In the genomic region with DNA sequence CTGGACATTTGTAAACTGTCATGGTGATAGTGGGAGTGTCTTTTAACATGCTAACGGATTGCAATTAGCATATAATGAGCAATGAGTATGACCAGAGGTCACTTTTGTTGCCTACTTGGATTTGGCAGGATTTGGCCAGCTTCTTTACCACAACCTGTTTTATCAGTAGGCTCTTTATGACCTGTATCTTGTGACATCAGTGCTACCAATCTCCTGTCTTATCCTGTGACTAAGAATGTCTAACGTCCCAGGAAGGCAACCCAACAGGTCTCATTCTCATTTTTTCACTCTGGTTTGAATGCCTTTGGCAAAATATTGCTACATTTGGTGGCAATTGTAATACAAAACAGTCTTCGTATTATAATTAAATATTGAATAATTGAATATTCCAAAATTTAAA, we compare ENCODE assay signal across 22 cellular contexts.
DNase-seq lines count a peak whose midpoint lies in the region; FAIRE-seq and TF ChIP-seq lines count a peak whose summit lies in the region.
"Had no signal": no experiment of that assay in that cellular context is flagged by ENCODE, and none has a peak within 500 bp of the region (broad histone marks: within the 10 kb centered on the region; RNA-seq: fewer than 3 reads in every experiment).

No MANE protein-coding gene starts in this region.

- no peak overlapping the region for H3K23ac ChIP-seq in H1 (ENCODE audit: insufficient read length)
- no peak overlapping the region for H3K23ac ChIP-seq in mesendoderm (ENCODE audit: low read length)

- H3K4me3 Mint-ChIP-seq in MCF 10A (ENCODE audit: unreplicated experiment): no peak overlapping the region
- H3K4me3 Mint-ChIP-seq: B cell; CD4-positive, CD25-positive, alpha-beta regulatory T cell; CD8-positive, alpha-beta T cell had no signal

- H3K36me3 ChIP-seq in mammary epithelial cell (ENCODE audit: insufficient read depth, low read length) (no peaks in the 10 kb centered on the region), H1 (ENCODE audit: control insufficient read depth in 2 of 4, insufficient read depth in 4 of 4, low read length in 3 of 4) (no peaks in the 10 kb centered on the region; a peak in 2 of 8 replicates), mesendoderm (ENCODE audit: control insufficient read depth, insufficient read depth, low read length) (no peaks in the 10 kb centered on the region), adrenal gland (replicated peaks in 1 of 2) (no peaks in the 10 kb centered on the region)
- H3K36me3 ChIP-seq: BLaER1 had no signal

- FAIRE-seq in H1 (lab: Jason Lieb, UNC): no peak
- FAIRE-seq: G401.6, GM12892, GM19239 had no signal

- TF ChIP-seq POLR2A in H1 (IDR thresholded peaks at IDR 0.05; ENCODE audit: control extremely low read depth in 1 of 2, low read depth in 2 of 2, low read length in 2 of 2) (no peak), adrenal gland (IDR thresholded peaks at IDR 0.05) (no peak)

- no peaks in the 10 kb centered on the region for H3K79me2 ChIP-seq in mammary epithelial cell (ENCODE audit: insufficient read depth, low read length)
- H3K79me2 ChIP-seq in H1 (ENCODE audit: control insufficient read depth in 1 of 2, insufficient read depth in 2 of 2, low read length in 2 of 2): no peaks in the 10 kb centered on the region
- no peaks in the 10 kb centered on the region for H3K79me2 ChIP-seq in mesendoderm (ENCODE audit: control insufficient read depth, insufficient read depth, low read length)

- no peak for TF ChIP-seq RAD21 in H1 (IDR thresholded peaks at IDR 0.05 in 1 of 2, conservative IDR thresholded peaks at IDR 0.05 in 1 of 2; ENCODE audit: low read depth in 2 of 2, low read length in 2 of 2)

- H4K20me1 ChIP-seq in mammary epithelial cell (ENCODE audit: insufficient read depth, low read length) (no peaks in the 10 kb centered on the region), H1 (replicated peaks in 1 of 2; ENCODE audit: control insufficient read depth in 1 of 2, insufficient read depth in 2 of 2, low read length in 2 of 2) (no peaks in the 10 kb centered on the region)
- H4K20me1 ChIP-seq: BLaER1 had no signal

- H3K18ac ChIP-seq in H1 (ENCODE audit: extremely low read depth, low read length) (no peak overlapping the region), mesendoderm (ENCODE audit: low read length) (no peak overlapping the region)

- H3K79me1 ChIP-seq in H1 (ENCODE audit: low read depth, low read length) (no peaks in the 10 kb centered on the region), mesendoderm (ENCODE audit: low read length) (no peaks in the 10 kb centered on the region)

- H4K5ac ChIP-seq in H1 (ENCODE audit: insufficient read length, low read depth, low read length) (no peak overlapping the region), mesendoderm (ENCODE audit: low read length) (no peak overlapping the region)

- H3K27ac Mint-ChIP-seq in MCF 10A (ENCODE audit: low read depth, unreplicated experiment): peak overlapping the region; percentile 85
- H3K27ac Mint-ChIP-seq: B cell; CD4-positive, CD25-positive, alpha-beta regulatory T cell; CD8-positive, alpha-beta T cell had no signal

- POLR2A ChIA-PET in MCF 10A (lab: Yijun Ruan, JAX) (no interaction called here), H1 (lab: Charles Lee; ENCODE audit: partially characterized antibody) (no interaction called here)

- H3K4me1 Mint-ChIP-seq in MCF 10A (ENCODE audit: insufficient read depth, unreplicated experiment): peaks cover 5% of the 10 kb centered on the region
- H3K4me1 Mint-ChIP-seq: B cell; CD4-positive, CD25-positive, alpha-beta regulatory T cell had no signal

- H2BK5ac ChIP-seq in H1 (ENCODE audit: low read depth, low read length) (no peak overlapping the region), mesendoderm (ENCODE audit: low read length) (no peak overlapping the region)

- no peaks in the 10 kb centered on the region for H3K4me1 ChIP-seq in mammary epithelial cell (ENCODE audit: insufficient read depth, low read length)
- H3K4me1 ChIP-seq in H1 (replicated peaks in 1 of 4; ENCODE audit: control insufficient read depth in 3 of 4, insufficient read depth in 4 of 4, low read length in 3 of 4): peaks cover 0 to 7% (median 3%) of the 10 kb centered on the region in 4 experiments; a peak in 3 of 7 replicates
- H3K4me1 ChIP-seq in mesendoderm (ENCODE audit: control insufficient read depth, low read depth, low read length): no peaks in the 10 kb centered on the region
- H3K4me1 ChIP-seq in adrenal gland (replicated peaks in 1 of 2): no peaks in the 10 kb centered on the region
- H3K4me1 ChIP-seq: BLaER1, Caco-2 had no signal

- H3K9me3 ChIP-seq in mammary epithelial cell (replicated peaks; ENCODE audit: insufficient read depth, low read length) (peaks cover 3% of the 10 kb centered on the region), H1 (ENCODE audit: insufficient read depth in 2 of 2, low read depth in 1 of 2, low read length in 1 of 2) (no peaks in the 10 kb centered on the region), adrenal gland (replicated peaks in 1 of 3) (no peaks in the 10 kb centered on the region)
- H3K9me3 ChIP-seq: BLaER1, Caco-2 had no signal

- H3K36me3 Mint-ChIP-seq in MCF 10A (ENCODE audit: insufficient read depth, unreplicated experiment): no peaks in the 10 kb centered on the region
- H3K36me3 Mint-ChIP-seq: CD4-positive, CD25-positive, alpha-beta regulatory T cell; CD8-positive, alpha-beta T cell had no signal

- H3K27me3 Mint-ChIP-seq in MCF 10A (ENCODE audit: insufficient read depth, unreplicated experiment): no peaks in the 10 kb centered on the region
- H3K27me3 Mint-ChIP-seq: B cell; CD4-positive, CD25-positive, alpha-beta regulatory T cell had no signal

- H2AK5ac ChIP-seq in H1 (ENCODE audit: low read depth, low read length) (no peak overlapping the region), mesendoderm (ENCODE audit: low read length) (no peak overlapping the region)

- no peak overlapping the region for H3K14ac ChIP-seq in H1 (ENCODE audit: insufficient read length)

- TF ChIP-seq CTCF in MCF 10A (IDR thresholded peaks at IDR 0.05; ENCODE audit: unreplicated experiment) (no peak), mammary epithelial cell (conservative IDR thresholded peaks at IDR 0.05 in 1 of 2, IDR thresholded peaks at IDR 0.05 in 1 of 2; ENCODE audit: extremely low read depth in 1 of 2, insufficient read depth in 1 of 2, low read depth in 1 of 2, low read length in 2 of 2) (no peak), H1 (IDR thresholded peaks at IDR 0.05; ENCODE audit: control extremely low read depth in 1 of 3, insufficient read depth in 1 of 3, low read depth in 1 of 3, low read length in 3 of 3) (no peak), adrenal gland (IDR thresholded peaks at IDR 0.05) (no peak)

- H4K8ac ChIP-seq in H1 (ENCODE audit: extremely low read depth, insufficient read depth, low read length): no peak overlapping the region
- H4K8ac ChIP-seq in mesendoderm (ENCODE audit: low read depth, low read length): no peak overlapping the region

- H2AFZ ChIP-seq in mammary epithelial cell (ENCODE audit: low read depth, low read length) (no peak overlapping the region), H1 (ENCODE audit: low read length) (no peak overlapping the region)

- in situ Hi-C loops in mammary epithelial cell (cut with MboI; ENCODE audit: low sequenced_read_pairs in 2 of 2): no loop called here

- BruUV-seq in MCF 10A (replicated peaks; lab: Mats Ljungman, UMichigan): no TSS peak
- no TSS peak for BruUV-seq in mammary epithelial cell (replicated peaks; lab: Mats Ljungman, UMichigan)

- H3K27me3 ChIP-seq in mammary epithelial cell (ENCODE audit: insufficient read depth, low read length) (no peaks in the 10 kb centered on the region), H1 (replicated peaks in 1 of 4; ENCODE audit: control insufficient read depth in 3 of 4, extremely low read depth in 1 of 4, insufficient read depth in 3 of 4, low read length in 3 of 4) (no peaks in the 10 kb centered on the region), mesendoderm (ENCODE audit: insufficient read depth, low read length, poor library complexity) (no peaks in the 10 kb centered on the region), adrenal gland (no peaks in the 10 kb centered on the region)
- H3K27me3 ChIP-seq: BLaER1 had no signal

- no peak overlapping the region for H4K91ac ChIP-seq in H1 (replicated peaks; ENCODE audit: insufficient read length, low read length)

- dilution Hi-C loops in mammary epithelial cell (cut with HindIII; ENCODE audit: low sequenced_read_pairs): no loop called here

- CTCF ChIA-PET in MCF 10A (lab: Yijun Ruan, JAX): interaction anchor here (0.6 kb wide), 1 partner anchor 1576 kb away, joined by 3 read pairs; no protein-coding TSS in a partner anchor
- CTCF ChIA-PET in mammary epithelial cell (lab: Charles Lee; ENCODE audit: low non-redundant PET): no interaction called here
- CTCF ChIA-PET in H1 (lab: Charles Lee; ENCODE audit: partially characterized antibody): no interaction called here

- no peak overlapping the region for H3K4me3 ChIP-seq in mammary epithelial cell (replicated peaks in 1 of 3; ENCODE audit: insufficient read depth in 1 of 3, low read depth in 2 of 3, low read length in 3 of 3)
- H3K4me3 ChIP-seq in H1 (ENCODE audit: extremely low read depth in 1 of 4, insufficient read depth in 2 of 4, low read depth in 3 of 4, low read length in 4 of 4): no peak overlapping the region
- no peak overlapping the region for H3K4me3 ChIP-seq in mesendoderm (ENCODE audit: low read length)
- H3K4me3 ChIP-seq in adrenal gland: no peak overlapping the region
- H3K4me3 ChIP-seq: BLaER1 had no signal

- H3K56ac ChIP-seq in H1 (replicated peaks; ENCODE audit: insufficient read length, low read depth, low read length) (no peak overlapping the region), mesendoderm (ENCODE audit: low read length) (no peak overlapping the region)

- 22% methylated on average over 3 of the region's 3 CpGs for WGBS in mammary epithelial cell (ENCODE audit: low coverage, missing lambda C conversion rate)
- 90% methylated on average over 3 of the region's 3 CpGs; no CpG with 5 or more reads in 1 of the 2 experiments for WGBS in H1 (ENCODE audit: extremely low coverage in 1 of 2, insufficient coverage in 1 of 2, insufficient read length in 1 of 2, insufficient replicate concordance in 2 of 2, low coverage in 1 of 2, low lambda C conversion rate in 2 of 2, missing lambda C conversion rate in 1 of 2), 2 experiments
- WGBS in mesendoderm (ENCODE audit: extremely low coverage, insufficient coverage, low lambda C conversion rate): no CpG with 5 or more reads among the region's 3 CpGs
- WGBS in adrenal gland, 4 donors: 37 to 62% (median 58%) methylated on average over 3 of the region's 3 CpGs

- H3K9ac ChIP-seq in mammary epithelial cell (ENCODE audit: insufficient read depth, low read length) (no peak overlapping the region), H1 (replicated peaks in 1 of 4; ENCODE audit: extremely low read depth in 1 of 4, low read depth in 3 of 4, low read length in 3 of 4) (no peak overlapping the region), mesendoderm (ENCODE audit: low read length) (no peak overlapping the region)
- H3K9ac ChIP-seq: BLaER1 had no signal

- no peak for TF ChIP-seq EP300 in H1 (IDR thresholded peaks at IDR 0.05; ENCODE audit: borderline replicate concordance in 1 of 2, low read depth in 2 of 2, low read length in 2 of 2)

- H2BK15ac ChIP-seq in H1 (ENCODE audit: low read length) (no peak overlapping the region), mesendoderm (replicated peaks; ENCODE audit: low read depth) (no peak overlapping the region)

- no peak overlapping the region for H2BK12ac ChIP-seq in H1 (ENCODE audit: low read depth, low read length)

- intact Hi-C loops in MCF 10A (cut with micrococcal nuclease) (no loop called here), mammary epithelial cell (cut with micrococcal nuclease) (no loop called here), adrenal gland (cut with DNase I) (no loop called here)

- H3K4me2 ChIP-seq in mammary epithelial cell (ENCODE audit: insufficient read depth, low read depth, low read length): no peak overlapping the region
- H3K4me2 ChIP-seq in H1 (ENCODE audit: insufficient read depth in 1 of 2, low read depth in 2 of 2, low read length in 2 of 2): no peak overlapping the region
- H3K4me2 ChIP-seq in mesendoderm (ENCODE audit: low read length): no peak overlapping the region
- H3K4me2 ChIP-seq: BLaER1 had no signal

- peaks cover 13% of the 10 kb centered on the region for H3K9me3 Mint-ChIP-seq in MCF 10A (ENCODE audit: unreplicated experiment)

- no peak overlapping the region for H2BK20ac ChIP-seq in H1 (ENCODE audit: low read length)

- DNase-seq in MCF 10A (ENCODE audit: unreplicated experiment) (no peak), mammary epithelial cell (no peak), H1 (ENCODE audit: low read depth in 1 of 2, low spot score in 2 of 2) (no peak), mesendoderm (peak; percentile 17), adrenal gland (no peak), kidney tubule cell (ENCODE audit: low spot score) (no peak), UCSD-AML1 (lab: John Stamatoyannopoulos, UW; ENCODE audit: unreplicated experiment) (no peak)
- DNase-seq: Caco-2; CD4-positive, CD25-positive, alpha-beta regulatory T cell; CD8-positive, alpha-beta T cell; DMS153; DND-41; GOT3; H7; HCEC 1CT had no signal

- H3K4ac ChIP-seq in H1 (replicated peaks; ENCODE audit: insufficient read length, low read depth, low read length) (no peak overlapping the region), mesendoderm (ENCODE audit: low read depth, low read length) (no peak overlapping the region)

- H3K27ac ChIP-seq in mammary epithelial cell (ENCODE audit: insufficient read depth, low read depth, low read length) (no peak overlapping the region), H1 (ENCODE audit: low read depth, low read length) (no peak overlapping the region), mesendoderm (ENCODE audit: low read depth, low read length) (no peak overlapping the region), adrenal gland (no peak overlapping the region)
- H3K27ac ChIP-seq: 22Rv1, BLaER1, C4-2B had no signal

- H3K23me2 ChIP-seq in H1 (ENCODE audit: low read depth, low read length): no peaks in the 10 kb centered on the region

- H2BK120ac ChIP-seq in H1 (replicated peaks; ENCODE audit: low read depth, low read length) (peak overlapping the region; percentile 51), mesendoderm (ENCODE audit: low read depth, low read length) (no peak overlapping the region)
